In the genomic region with DNA sequence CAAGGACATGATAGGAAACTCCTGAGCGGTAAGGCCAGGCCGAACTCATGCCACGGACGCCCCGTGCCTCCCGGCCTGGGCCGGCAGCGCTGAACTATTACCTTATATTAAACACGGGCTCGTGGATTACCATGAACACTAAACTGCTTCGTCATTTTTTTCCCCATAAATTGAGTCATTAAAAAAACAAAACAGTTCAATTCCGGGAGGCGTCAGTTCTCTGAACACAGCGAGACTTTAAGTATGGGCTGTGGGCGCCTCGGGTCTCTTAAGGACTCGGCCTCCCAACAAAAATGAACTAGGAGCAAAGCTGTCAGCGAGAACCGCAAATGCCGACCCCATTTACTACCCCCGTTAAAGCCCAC, we compare ENCODE assay signal across 8 cellular contexts. TPM values are rescaled to one million over a fixed set of nuclear protein-coding genes. Genes with fewer than 3 reads are reported as not detected.
DNase-seq lines count a peak whose midpoint lies in the region; ATAC-seq lines count a peak whose summit lies in the region.

No MANE protein-coding gene starts in this region.

- peak overlapping the region; percentile 88 for H3K56ac ChIP-seq in mesendoderm (ENCODE audit: low read length)

- no peak overlapping the region for H3K4ac ChIP-seq in mesendoderm (ENCODE audit: low read depth, low read length)

- H2BK5ac ChIP-seq in mesendoderm (ENCODE audit: low read length), result no peak overlapping the region

- no peaks in the 10 kb centered on the region for H3K27me3 ChIP-seq in mesendoderm (ENCODE audit: insufficient read depth, low read length, poor library complexity)

- no peaks in the 10 kb centered on the region for H3K36me3 ChIP-seq in mesendoderm (ENCODE audit: control insufficient read depth, insufficient read depth, low read length)

- peak overlapping the region; percentile 30 for H3K27ac ChIP-seq in mesendoderm (ENCODE audit: low read depth, low read length)

- no peaks in the 10 kb centered on the region for H3K79me1 ChIP-seq in mesendoderm (ENCODE audit: low read length)

- H4K8ac ChIP-seq in mesendoderm (ENCODE audit: low read depth, low read length), result no peak overlapping the region

- H3K4me1 Mint-ChIP-seq in stimulated activated naive CD8-positive, alpha-beta T cell treated with anti-CD3 and anti-CD28 coated beads, Interleukin-15, amount 100 ng/mL, for 72 hours, result peaks cover 24% of the 10 kb centered on the region

- H3K23ac ChIP-seq in mesendoderm (ENCODE audit: low read length), result no peak overlapping the region

- H3K9me3 Mint-ChIP-seq in stimulated activated naive CD8-positive, alpha-beta T cell treated with anti-CD3 and anti-CD28 coated beads, Interleukin-15, amount 100 ng/mL, for 72 hours, result no peaks in the 10 kb centered on the region

- H3K9ac ChIP-seq in mesendoderm (ENCODE audit: low read length), result peak overlapping the region; percentile 86

- peak overlapping the region; percentile 62 for H3K4me2 ChIP-seq in mesendoderm (ENCODE audit: low read length)

- DNase-seq in activated CD8-positive, alpha-beta memory T cell treated with anti-CD3 and anti-CD28 coated beads, Interleukin-2, amount 50 U/mL, for 24 hours (ENCODE audit: extremely low read depth), result peak; percentile 2
- no peak for DNase-seq in activated CD8-positive, alpha-beta memory T cell treated with anti-CD3 and anti-CD28 coated beads, Interleukin-2, amount 50 U/mL, for 4 hours
- DNase-seq in SK-MEL-5 (ENCODE audit: low read depth, low spot score), result peak; percentile 10
- DNase-seq in dermis microvascular lymphatic vessel endothelial cell (ENCODE audit: low read depth in 2 of 2), result peak; percentile 51 to 81
- peak; percentile 9 for DNase-seq in mesendoderm
- DNase-seq in stimulated activated naive CD8-positive, alpha-beta T cell treated with anti-CD3 and anti-CD28 coated beads, Interleukin-15, amount 100 ng/mL, for 72 hours, result no peak

- no peaks in the 10 kb centered on the region for H3K79me2 ChIP-seq in mesendoderm (ENCODE audit: control insufficient read depth, insufficient read depth, low read length)

- H3K27me3 Mint-ChIP-seq in stimulated activated naive CD8-positive, alpha-beta T cell treated with anti-CD3 and anti-CD28 coated beads, Interleukin-15, amount 100 ng/mL, for 72 hours, result no peaks in the 10 kb centered on the region

- H2BK120ac ChIP-seq in mesendoderm (ENCODE audit: low read depth, low read length), result peak overlapping the region; percentile 10

- in situ Hi-C loops in SK-MEL-5 (cut with HindIII; ENCODE audit: low pct_unique_long_range_greater_than_20kb, low sequenced_read_pairs), result no loop called here

- no peak overlapping the region for H2AK5ac ChIP-seq in mesendoderm (ENCODE audit: low read length)

- no peaks in the 10 kb centered on the region for H3K4me1 ChIP-seq in mesendoderm (ENCODE audit: control insufficient read depth, low read depth, low read length)

- ATAC-seq in stimulated activated naive CD8-positive, alpha-beta T cell treated with anti-CD3 and anti-CD28 coated beads, Interleukin-15, amount 100 ng/mL, for 72 hours, result peak; percentile 1
- ATAC-seq in HG02610 (IDR thresholded peaks at IDR 0.05; ENCODE audit: unreplicated experiment) (no peak), HG02588 (IDR thresholded peaks at IDR 0.05; ENCODE audit: unreplicated experiment) (no peak)

- no peak overlapping the region for H4K5ac ChIP-seq in mesendoderm (ENCODE audit: low read length)

- no CpG with 5 or more reads among the region's 21 CpGs for WGBS in mesendoderm (ENCODE audit: extremely low coverage, insufficient coverage, low lambda C conversion rate)

- peak overlapping the region; percentile 76 for H3K18ac ChIP-seq in mesendoderm (ENCODE audit: low read length)

- peak overlapping the region; percentile 75 for H3K4me3 ChIP-seq in mesendoderm (ENCODE audit: low read length)

- H3K27ac Mint-ChIP-seq in stimulated activated naive CD8-positive, alpha-beta T cell treated with anti-CD3 and anti-CD28 coated beads, Interleukin-15, amount 100 ng/mL, for 72 hours, result peak overlapping the region; percentile 93 to 94

- H3K4me3 Mint-ChIP-seq in stimulated activated naive CD8-positive, alpha-beta T cell treated with anti-CD3 and anti-CD28 coated beads, Interleukin-15, amount 100 ng/mL, for 72 hours, result peak overlapping the region; percentile 89 to 93

- no peak overlapping the region for H2BK15ac ChIP-seq in mesendoderm (replicated peaks; ENCODE audit: low read depth)

RNA-seq across cellular contexts. Expression of a gene that starts 0.5 kb away (rescaled TPM):
- total RNA-seq in SK-MEL-5 (2014; rRNA removed; shearing (Covaris generic)), result 36.5 and 41.7 TPM in 2 replicates
- 32.5 and 33.8 TPM in 2 replicates for polyA plus RNA-seq in SK-MEL-5 (2015; cell fraction: cytosol; rRNA removed)
- 36.8 and 78.4 TPM in 2 replicates for polyA plus RNA-seq in SK-MEL-5 (2015; cell fraction: nucleus; rRNA removed)
- 60.7 and 62.8 TPM in 2 replicates for total RNA-seq in dermis microvascular lymphatic vessel endothelial cell
- 26.4 TPM for polyA plus RNA-seq in mesendoderm (2013, experiment 1 of 2)
- 26.5 TPM for polyA plus RNA-seq in mesendoderm (2013, experiment 2 of 2)

Comparison
In these comparisons a context has a peak if more than half of its experiments do, and no peak if none do; other contexts are left out.
1. DNase-seq: peak in activated CD8-positive, alpha-beta memory T cell treated with anti-CD3 and anti-CD28 coated beads, Interleukin-2, amount 50 U/mL, for 24 hours (single experiment), SK-MEL-5 (single experiment), dermis microvascular lymphatic vessel endothelial cell (2 of 2) and mesendoderm (single experiment); none in activated CD8-positive, alpha-beta memory T cell treated with anti-CD3 and anti-CD28 coated beads, Interleukin-2, amount 50 U/mL, for 4 hours (single experiment) and stimulated activated naive CD8-positive, alpha-beta T cell treated with anti-CD3 and anti-CD28 coated beads, Interleukin-15, amount 100 ng/mL, for 72 hours (0 of 2).